Comparison of ENCODE assay signal across 8 cellular contexts in genomic region chr17:45052052-45052772, GRCh38. TPM values are rescaled to one million over a fixed set of nuclear protein-coding genes. Genes with fewer than 3 reads are reported as not detected.
DNase-seq lines count a peak whose midpoint lies in the region; ATAC-seq, FAIRE-seq and TF ChIP-seq lines count a peak whose summit lies in the region.

No MANE protein-coding gene starts in this region.

- TF ChIP-seq CTCF in AG04449 (IDR thresholded peaks at IDR 0.05; ENCODE audit: insufficient read depth, low read length, missing control alignments) (no peak), fibroblast of mammary gland (conservative IDR thresholded peaks at IDR 0.05; ENCODE audit: control insufficient read depth, insufficient read depth, low read depth, low read length) (no peak), omental fat pad (IDR thresholded peaks at IDR 0.05) (no peak)

- H3K4me3 ChIP-seq in AG04449 (ENCODE audit: low read depth, low read length) (peak overlapping the region; percentile 66), fibroblast of mammary gland (ENCODE audit: control insufficient read depth, low read depth, low read length) (peak overlapping the region; percentile 66)

- CTCF ChIA-PET in AG04449 (lab: Yijun Ruan, JAX) = no interaction called here

- DNase-seq in AG04449 (ENCODE audit: low read depth, low spot score) = no peak
- no peak for DNase-seq in GM19239 (ENCODE audit: insufficient read length, low spot score)
- peak; percentile 31 for DNase-seq in NOMO-1 treated with DMSO at 0.1 percent for 48 hours (lab: John Stamatoyannopoulos, UW; ENCODE audit: unreplicated experiment)
- peak; percentile 64 to 68 for DNase-seq in activated T-cell treated with anti-CD3 and anti-CD28 coated beads, Interleukin-2, amount 50 U/mL, for 48 hours
- peak; percentile 51 for DNase-seq in fibroblast of mammary gland (ENCODE audit: low read depth)
- no peak for DNase-seq in omental fat pad (ENCODE audit: low spot score)
- no peak for DNase-seq in HTR-8/SVneo (ENCODE audit: insufficient read length, low spot score)

- POLR2A ChIA-PET in AG04449 (lab: Yijun Ruan, JAX) = interaction anchor here (0.6 to 1.0 kb wide), 2 partner anchors 9 to 12 kb away, joined by 4 read pairs; no protein-coding TSS in a partner anchor

- FAIRE-seq in GM19239 (lab: Jason Lieb, UNC) (peak; percentile 52), HTR-8/SVneo (lab: Jason Lieb, UNC) (no peak)

- ATAC-seq in omental fat pad (ENCODE audit: low FRiP score) (peak; percentile 31), HG03025 (IDR thresholded peaks at IDR 0.05; ENCODE audit: low FRiP score, unreplicated experiment) (no peak)

RNA-seq across cellular contexts. Expression of gene DCAKD, which starts 0.8 kb away (rescaled TPM):
- 10 to 100 TPM; 22.7 to 36.4 (median 25.2) TPM for total RNA-seq in omental fat pad

RNA-seq across cellular contexts. Expression of gene NMT1, which starts 8.9 kb away (rescaled TPM):
- 100 to 1,000 TPM in 1 of 4 donors, 10 to 100 TPM in 3; 57.3 to 101 (median 78.1) TPM for total RNA-seq in omental fat pad

Comparison
In these comparisons a context has a peak if more than half of its experiments do, and no peak if none do; other contexts are left out.
1. DNase-seq: peak in NOMO-1 treated with DMSO at 0.1 percent for 48 hours (single experiment), activated T-cell treated with anti-CD3 and anti-CD28 coated beads, Interleukin-2, amount 50 U/mL, for 48 hours (2 of 2) and fibroblast of mammary gland (single experiment); none in AG04449 (single experiment), GM19239 (single experiment), omental fat pad (single experiment) and HTR-8/SVneo (single experiment).